ENCODE assay signal across 8 cellular contexts in the genomic region with DNA sequence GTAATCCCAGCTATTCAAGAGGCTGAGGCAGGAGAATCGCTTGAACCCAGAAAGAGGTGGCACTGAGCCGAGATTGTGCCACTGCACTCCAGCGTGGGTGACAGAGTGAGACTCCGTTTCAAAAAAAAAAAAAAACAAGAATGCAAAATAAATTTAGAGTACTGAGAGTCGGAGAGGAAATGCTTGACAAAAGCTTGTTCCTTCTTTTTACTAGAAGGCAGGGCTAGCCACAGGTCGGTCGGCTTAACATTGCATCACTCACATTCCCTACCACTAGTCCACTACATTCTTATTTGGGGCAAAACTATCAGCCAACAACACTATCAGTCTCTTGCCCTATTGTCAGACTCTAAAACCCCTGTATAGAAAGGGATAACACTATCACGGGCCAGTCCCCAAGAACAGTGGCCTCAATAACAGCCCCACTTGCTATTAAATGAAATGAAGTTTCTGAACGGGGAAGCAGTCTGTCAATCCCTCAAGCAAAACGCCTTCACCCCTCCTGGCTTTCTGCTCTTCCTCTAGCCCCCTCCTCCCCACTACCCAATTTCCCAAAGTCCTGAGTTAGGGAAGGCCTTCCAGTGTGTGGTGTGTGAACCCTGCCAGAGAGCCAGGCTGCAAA. TPM values are rescaled to one million over a fixed set of nuclear protein-coding genes. Genes with fewer than 3 reads are reported as not detected.
DNase-seq lines count a peak whose midpoint lies in the region; ATAC-seq and TF ChIP-seq lines count a peak whose summit lies in the region.

No MANE protein-coding gene starts in this region.

- no peaks in the 10 kb centered on the region for H3K27me3 ChIP-seq in right atrium auricular region

- H3K27ac ChIP-seq in right atrium auricular region, result peak overlapping the region; percentile 97 to 98

- peaks cover 0 to 52% of the 10 kb centered on the region in 2 donors for H3K4me1 ChIP-seq in right atrium auricular region

- DNase-seq in right atrium auricular region (ENCODE audit: low spot score), result no peak
- DNase-seq in Right ventricle myocardium inferior (ENCODE audit: missing footprints), result no peak
- DNase-seq in UCSD-AML1 (lab: John Stamatoyannopoulos, UW; ENCODE audit: unreplicated experiment), result peak; percentile 47
- DNase-seq in fibroblast of the aortic adventitia (ENCODE audit: low read depth), result peak; percentile 74
- peak; percentile 54 for DNase-seq in pons (ENCODE audit: low spot score)

- H3K36me3 ChIP-seq in right atrium auricular region, result peaks cover 10% of the 10 kb centered on the region

- no peak for ATAC-seq in Right ventricle myocardium inferior
- ATAC-seq in GM21529 (IDR thresholded peaks at IDR 0.05; ENCODE audit: unreplicated experiment), result no peak
- ATAC-seq in GM21528 (IDR thresholded peaks at IDR 0.05; ENCODE audit: low FRiP score, unreplicated experiment), result no peak
- ATAC-seq in HG03135 (IDR thresholded peaks at IDR 0.05; ENCODE audit: unreplicated experiment), result no peak

- H3K4me3 ChIP-seq in right atrium auricular region, result peak overlapping the region; percentile 81 to 85
- peak overlapping the region; percentile 94 for H3K4me3 ChIP-seq in fibroblast of the aortic adventitia (ENCODE audit: low read depth, low read length)

- H3K9me3 ChIP-seq in right atrium auricular region, result no peaks in the 10 kb centered on the region

- TF ChIP-seq CTCF in right atrium auricular region (IDR thresholded peaks at IDR 0.05), result no peak
- TF ChIP-seq CTCF in fibroblast of the aortic adventitia (IDR thresholded peaks at IDR 0.05; ENCODE audit: insufficient read depth, low read length), result no peak

- intact Hi-C loops in Right ventricle myocardium inferior (cut with DNase I), result loop anchor here (5.0 kb wide), 1 partner anchor 37 kb away; the partner anchor contains the start of gene ANKRD52

RNA-seq across cellular contexts. Expression of gene RNF41, which starts 1.0 kb away (rescaled TPM):
- total RNA-seq in right atrium auricular region (10 to 100 TPM; 45.1 to 88.4 TPM), Right ventricle myocardium inferior (53.8 TPM), fibroblast of the aortic adventitia (ENCODE audit: low replicate concordance) (75.0 and 86.0 TPM in 2 replicates)

RNA-seq across cellular contexts. Expression of gene NABP2, which starts 3.4 kb away (rescaled TPM):
- 10 to 100 TPM; 19.7 to 23.6 TPM for total RNA-seq in right atrium auricular region
- 22.2 TPM for total RNA-seq in Right ventricle myocardium inferior
- total RNA-seq in fibroblast of the aortic adventitia (ENCODE audit: low replicate concordance), result 13.9 and 31.5 TPM in 2 replicates

RNA-seq across cellular contexts. Expression of gene SLC39A5, which starts 9.1 kb away (rescaled TPM):
- not detected for total RNA-seq in right atrium auricular region
- total RNA-seq in Right ventricle myocardium inferior, result not detected
- 0.18 TPM in 1 of 2 replicates, not detected in the other for total RNA-seq in fibroblast of the aortic adventitia (ENCODE audit: low replicate concordance)

RNA-seq across cellular contexts. Expression of gene SMARCC2, which starts 31.4 kb away (rescaled TPM):
- 10 to 100 TPM; 45.0 to 70.2 TPM for total RNA-seq in right atrium auricular region
- 68.8 TPM for total RNA-seq in Right ventricle myocardium inferior
- total RNA-seq in fibroblast of the aortic adventitia (ENCODE audit: low replicate concordance), result 69.4 and 222 TPM in 2 replicates

RNA-seq across cellular contexts. Expression of gene ANKRD52, which starts 37.5 kb away (rescaled TPM):
- total RNA-seq in right atrium auricular region (10 to 100 TPM; 12.4 to 22.1 TPM), Right ventricle myocardium inferior (23.9 TPM), fibroblast of the aortic adventitia (ENCODE audit: low replicate concordance) (8.7 and 20.0 TPM in 2 replicates)

Comparison
In these comparisons a context has a peak if more than half of its experiments do, and no peak if none do; other contexts are left out.
1. DNase-seq: peak in UCSD-AML1 (single experiment), fibroblast of the aortic adventitia (single experiment) and pons (single experiment); none in right atrium auricular region (single experiment) and Right ventricle myocardium inferior (single experiment).